In the genomic region with DNA sequence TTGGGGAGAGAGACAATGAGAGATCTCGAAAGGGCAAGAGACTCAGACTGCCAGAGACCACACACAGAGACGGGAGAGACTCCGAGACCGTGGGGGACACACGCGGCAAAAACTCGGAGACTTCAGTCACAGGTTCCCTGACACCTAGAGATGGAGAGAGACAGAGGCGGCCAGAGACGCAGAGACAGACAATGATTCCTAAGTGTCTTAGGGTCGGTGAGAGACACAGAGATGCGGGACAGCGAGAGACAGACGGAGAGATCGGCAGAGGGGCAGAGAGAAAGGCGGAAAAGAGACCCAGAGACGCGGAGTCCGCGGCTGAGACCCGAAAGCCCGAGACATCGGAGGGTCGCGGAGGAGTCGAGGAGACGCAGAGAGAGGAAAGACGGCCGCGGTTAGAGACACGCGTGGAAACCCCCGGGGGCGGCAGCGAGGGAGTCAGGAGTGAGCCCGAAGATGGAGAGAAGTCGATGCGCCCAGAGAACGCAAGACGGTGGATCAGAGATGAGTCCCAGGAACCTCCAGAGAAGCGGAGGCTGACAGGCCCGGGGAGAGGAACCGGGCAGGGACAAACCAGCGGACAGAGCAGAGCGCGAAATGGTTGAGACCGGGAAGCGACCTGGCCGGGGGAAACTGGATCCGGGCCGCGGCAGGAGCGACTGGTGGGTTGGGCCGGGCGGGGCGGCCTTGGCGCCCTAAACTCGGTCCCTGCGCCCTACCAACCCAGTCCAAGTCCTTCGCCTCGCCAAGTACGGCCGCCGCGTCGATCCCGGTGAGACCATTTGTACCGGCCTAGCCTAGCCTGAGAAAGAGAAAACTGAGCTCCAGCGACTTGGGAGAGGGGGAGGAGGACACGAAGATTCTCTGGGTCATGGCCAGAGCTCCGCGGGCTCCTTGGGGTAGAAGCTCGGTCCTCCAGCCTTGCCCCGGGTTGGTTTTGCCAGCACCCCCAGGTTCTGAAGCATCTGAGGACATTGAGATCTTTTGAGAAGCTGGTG, we compare ENCODE assay signal across 11 cellular contexts. TPM values are rescaled to one million over a fixed set of nuclear protein-coding genes. Genes with fewer than 3 reads are reported as not detected.
DNase-seq lines count a peak whose midpoint lies in the region; ATAC-seq and TF ChIP-seq lines count a peak whose summit lies in the region.
"Had no signal": no experiment of that assay in that cellular context is flagged by ENCODE, and none has a peak within 500 bp of the region (broad histone marks: within the 10 kb centered on the region; RNA-seq: fewer than 3 reads in every experiment).

No MANE protein-coding gene starts in this region.

- no peak overlapping the region for H3K27ac ChIP-seq in HUES48 (ENCODE audit: low read depth, low read length)
- no peak overlapping the region for H3K27ac ChIP-seq in coronary artery
- H3K27ac ChIP-seq: RWPE1 had no signal

- ATAC-seq in GM21360 (IDR thresholded peaks at IDR 0.05; ENCODE audit: unreplicated experiment) (no peak), HG03460 (IDR thresholded peaks at IDR 0.05; ENCODE audit: unreplicated experiment) (no peak)

- BruUV-seq in Calu3 (replicated peaks; lab: Mats Ljungman, UMichigan), result no TSS peak

- peaks cover 92% of the 10 kb centered on the region for H3K27me3 ChIP-seq in HUES48 (ENCODE audit: control insufficient read depth, insufficient read depth, low read length)

- H3K27ac Mint-ChIP-seq in Calu3 (ENCODE audit: unreplicated experiment) (no peak overlapping the region), neural crest cell (ENCODE audit: unreplicated experiment) (no peak overlapping the region)

- H3K9ac ChIP-seq in HUES48 (ENCODE audit: low read depth, low read length), result no peak overlapping the region

- CTCF ChIA-PET in Calu3 (lab: Charles Lee), result interaction anchor here (0.6 kb wide), 1 partner anchor 892 kb away, joined by 3 read pairs; no protein-coding TSS in a partner anchor

- H3K4me3 ChIP-seq in HUES48 (ENCODE audit: low read depth, low read length), result peak overlapping the region; percentile 64
- H3K4me3 ChIP-seq in coronary artery, result peak overlapping the region; percentile 69

- intact Hi-C loops in Calu3 (cut with micrococcal nuclease; ENCODE audit: unreplicated experiment), result loop anchor here (10.0 kb wide), 1 partner anchor 261 kb away; no protein-coding TSS in a partner anchor

- H3K4me1 ChIP-seq in HUES48 (ENCODE audit: control insufficient read depth, insufficient read depth, low read length), result peaks cover 47% of the 10 kb centered on the region

- no peaks in the 10 kb centered on the region for H3K36me3 Mint-ChIP-seq in Calu3 (ENCODE audit: insufficient read depth, unreplicated experiment)
- peaks cover 3% of the 10 kb centered on the region for H3K36me3 Mint-ChIP-seq in neural crest cell (ENCODE audit: low read depth)

- H3K9me3 ChIP-seq in HUES48 (ENCODE audit: control insufficient read depth, insufficient read depth, low read length), result no peaks in the 10 kb centered on the region

- H3K27me3 Mint-ChIP-seq in Calu3 (ENCODE audit: unreplicated experiment), result peaks cover 98% of the 10 kb centered on the region
- H3K27me3 Mint-ChIP-seq in neural crest cell (ENCODE audit: low read depth), result peaks cover 98% of the 10 kb centered on the region

- peaks cover 23% of the 10 kb centered on the region for H3K4me1 Mint-ChIP-seq in Calu3 (ENCODE audit: low read depth, unreplicated experiment)
- H3K4me1 Mint-ChIP-seq in neural crest cell, result peaks cover 21% of the 10 kb centered on the region

- H3K9me3 Mint-ChIP-seq in Calu3 (ENCODE audit: low read depth, unreplicated experiment) (peaks cover 3% of the 10 kb centered on the region), neural crest cell (no peaks in the 10 kb centered on the region)

- no peak for DNase-seq in Calu3
- DNase-seq in coronary artery (ENCODE audit: low spot score), result no peak
- no peak for DNase-seq in neural crest cell (ENCODE audit: low read depth, low spot score)
- no peak for DNase-seq in HuH-7 (ENCODE audit: low spot score)
- DNase-seq in epidermal melanocyte (ENCODE audit: insufficient read length, low spot score), result no peak
- DNase-seq: NCI-H1092 treated with DMSO at 0.1 percent for 48 hours had no signal

- H3K4me3 Mint-ChIP-seq in Calu3 (ENCODE audit: low read depth, unreplicated experiment), result peak overlapping the region; percentile 4
- peak overlapping the region; percentile 50 for H3K4me3 Mint-ChIP-seq in neural crest cell

- TF ChIP-seq CTCF in Calu3 (IDR thresholded peaks at IDR 0.05; ENCODE audit: unreplicated experiment), result no peak
- no peak for TF ChIP-seq CTCF in coronary artery (IDR thresholded peaks at IDR 0.05)
- no peak for TF ChIP-seq CTCF in neural crest cell (conservative IDR thresholded peaks at IDR 0.05)

- H3K36me3 ChIP-seq in HUES48 (ENCODE audit: control insufficient read depth, insufficient read depth, low read length), result peaks cover 4% of the 10 kb centered on the region; the same call in 1 of the 2 replicates

RNA-seq across cellular contexts. Expression of a gene that starts 7.6 kb away (rescaled TPM):
- total RNA-seq in Calu3 (2022), result not detected in 2 replicates
- total RNA-seq in neural crest cell, result 1.5 and 1.8 TPM in 2 replicates
- total RNA-seq: liver had no signal

RNA-seq across cellular contexts. Expression of a gene that starts 41.9 kb away (rescaled TPM):
- total RNA-seq in Calu3 (2022) (19.9 and 25.5 TPM in 2 replicates), neural crest cell (1.5 and 3.3 TPM in 2 replicates)
